28 cellular contexts compared by ENCODE assay signal in the genomic region with DNA sequence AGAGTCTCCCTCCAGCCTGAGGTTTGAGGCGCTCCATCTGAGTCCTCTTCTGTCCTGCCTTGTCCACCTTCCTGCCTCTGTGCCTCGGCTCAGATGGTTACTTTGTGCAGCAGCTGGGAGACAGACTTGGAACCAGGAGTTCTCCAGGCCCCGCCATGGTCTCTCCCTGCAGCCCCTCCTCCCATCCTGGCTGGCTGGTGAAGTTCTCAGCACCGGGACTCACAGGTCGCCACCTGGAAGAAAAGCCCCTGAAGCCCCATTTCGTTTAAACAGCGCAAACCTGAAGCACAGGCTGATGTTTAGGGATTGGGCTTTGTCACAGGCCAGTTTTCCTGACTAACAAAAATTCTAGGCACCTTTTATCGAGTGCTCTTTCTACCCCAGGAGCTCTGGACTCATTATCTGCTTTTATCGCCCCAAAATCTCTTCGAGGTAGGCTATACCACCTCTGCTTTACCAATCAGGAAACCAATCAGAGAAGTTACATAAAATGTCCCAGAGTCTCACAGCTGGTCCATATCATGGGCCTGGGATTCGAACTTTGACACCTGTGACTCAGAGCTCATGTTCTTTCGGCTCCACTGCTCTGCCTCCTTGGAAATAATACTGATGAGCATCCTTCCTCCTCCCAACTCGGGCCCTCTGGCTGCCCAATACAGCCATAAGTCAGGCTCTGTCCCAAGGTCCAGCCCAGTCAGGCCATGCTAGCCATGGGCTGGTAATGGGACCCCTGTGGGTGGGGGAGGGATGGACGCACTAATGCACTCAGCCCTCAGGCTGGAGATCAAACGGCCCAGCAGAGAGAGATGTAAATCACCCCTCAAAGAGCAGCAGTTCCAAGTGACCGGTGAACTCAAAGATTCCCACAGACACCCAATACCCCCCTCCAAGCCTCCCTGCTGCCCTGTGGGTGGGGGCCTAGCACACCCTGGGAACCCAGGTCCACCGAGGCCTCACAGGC.
DNase-seq lines count a peak whose midpoint lies in the region; ATAC-seq and TF ChIP-seq lines count a peak whose summit lies in the region.
"Had no signal": no experiment of that assay in that cellular context is flagged by ENCODE, and none has a peak within 500 bp of the region (broad histone marks: within the 10 kb centered on the region; RNA-seq: fewer than 3 reads in every experiment).

No MANE protein-coding gene starts in this region.

- no peak overlapping the region for H4K8ac ChIP-seq in neuronal stem cell (ENCODE audit: low read depth, low read length)

- H3K14ac ChIP-seq in neuronal stem cell (ENCODE audit: low read length), result no peak overlapping the region

- no peak overlapping the region for H3K4ac ChIP-seq in neuronal stem cell (ENCODE audit: low read length)

- H3K27ac Mint-ChIP-seq in Caco-2 (ENCODE audit: unreplicated experiment) (no peak overlapping the region), immature natural killer cell (no peak overlapping the region)
- H3K27ac Mint-ChIP-seq: B cell; CD14-positive monocyte; CD8-positive, alpha-beta memory T cell; HFFc6 had no signal

- no peaks in the 10 kb centered on the region for H3K79me2 ChIP-seq in SK-N-SH (ENCODE audit: insufficient read depth)

- no peaks in the 10 kb centered on the region for H3K36me3 Mint-ChIP-seq in Caco-2 (ENCODE audit: insufficient read depth, unreplicated experiment)
- no peaks in the 10 kb centered on the region for H3K36me3 Mint-ChIP-seq in immature natural killer cell
- H3K36me3 Mint-ChIP-seq: CD14-positive monocyte; CD8-positive, alpha-beta memory T cell had no signal

- peaks cover 0 to 5% of the 10 kb centered on the region in 2 experiments; a peak in 1 of 4 replicates for H3K4me1 ChIP-seq in SK-N-SH (ENCODE audit: control insufficient read depth in 1 of 2, insufficient read depth in 2 of 2, low read depth in 1 of 2, low read length in 1 of 2)
- H3K4me1 ChIP-seq in neuronal stem cell (ENCODE audit: control insufficient read depth in 2 of 2, insufficient read depth in 1 of 2, low read depth in 1 of 2, low read length in 2 of 2), result peaks cover 0 to 3% of the 10 kb centered on the region in 2 donors
- no peaks in the 10 kb centered on the region for H3K4me1 ChIP-seq in Caco-2
- H3K4me1 ChIP-seq: SJSA1 had no signal

- no peak for TF ChIP-seq CTCF in SK-N-SH (IDR thresholded peaks at IDR 0.05)
- TF ChIP-seq CTCF in Caco-2 (IDR thresholded peaks at IDR 0.05; ENCODE audit: insufficient read depth in 1 of 2, low read depth in 1 of 2, low read length in 1 of 2, severe bottlenecking in 1 of 2, unreplicated experiment in 1 of 2), result no peak

- no peaks in the 10 kb centered on the region for H3F3A ChIP-seq in SK-N-SH (replicated peaks; ENCODE audit: insufficient read depth)

- peak overlapping the region; percentile 48 for H2AK5ac ChIP-seq in neuronal stem cell (ENCODE audit: low read depth, low read length)

- peak; percentile 42 for DNase-seq in SK-N-SH
- DNase-seq in left kidney (ENCODE audit: low read depth, low spot score), result peak; percentile 97
- DNase-seq in neuronal stem cell (ENCODE audit: low spot score), result no peak
- no peak for DNase-seq in activated T-cell treated with anti-CD3 and anti-CD28 coated beads, Interleukin-2, amount 50 U/mL, for 48 hours
- DNase-seq in Caco-2, result no peak
- no peak for DNase-seq in activated effector memory CD4-positive, alpha-beta T cell treated with Interleukin-2 at 50 U/mL for 16 hours
- no peak for DNase-seq in immature natural killer cell
- DNase-seq: Calu3; CD8-positive, alpha-beta memory T cell; DMS79 treated with DMSO at 0.1 percent for 48 hours; GM23248; H7; HFFc6; IMR-90; MM.1S; NCI-H1048; NCI-H1417; NCI-H1694; NCI-H2029 treated with DMSO at 0.1 percent for 48 hours; NCI-H526 treated with DMSO at 0.1 percent for 48 hours; Right ventricle myocardium superior; RPMI8226 had no signal

- no peak overlapping the region for H4K91ac ChIP-seq in neuronal stem cell (ENCODE audit: low read depth, low read length, poor library complexity)

- WGBS in SK-N-SH (ENCODE audit: low lambda C conversion rate), result 41% methylated on average over 16 of the region's 17 CpGs
- no CpG with 5 or more reads among the region's 17 CpGs for WGBS in neuronal stem cell (ENCODE audit: extremely low coverage in 2 of 2, insufficient read length in 2 of 2, insufficient replicate concordance in 1 of 2), 2 donors

- intact Hi-C loops in Caco-2 (cut with micrococcal nuclease; ENCODE audit: unreplicated experiment), result no loop called here

- H3K9me3 Mint-ChIP-seq in Caco-2 (ENCODE audit: unreplicated experiment) (no peaks in the 10 kb centered on the region), immature natural killer cell (no peaks in the 10 kb centered on the region)
- H3K9me3 Mint-ChIP-seq: CD8-positive, alpha-beta memory T cell; HFFc6 had no signal

- no peak overlapping the region for H3K9ac ChIP-seq in SK-N-SH
- no peak overlapping the region for H3K9ac ChIP-seq in neuronal stem cell (ENCODE audit: low read depth, low read length, poor library complexity)
- H3K9ac ChIP-seq: GM23248, KMS-11 had no signal

- H3K27me3 Mint-ChIP-seq in Caco-2 (ENCODE audit: insufficient read depth, unreplicated experiment) (no peaks in the 10 kb centered on the region), immature natural killer cell (ENCODE audit: low read depth in 3 of 3) (peaks cover 0 to 2% (median 0%) of the 10 kb centered on the region in 3 donors)

- no peak overlapping the region for H2BK5ac ChIP-seq in neuronal stem cell (ENCODE audit: low read length)

- H2AFZ ChIP-seq in SK-N-SH (ENCODE audit: low read depth) (no peak overlapping the region), neuronal stem cell (ENCODE audit: low read length) (no peak overlapping the region)
- H2AFZ ChIP-seq: GM23248 had no signal

- no peak overlapping the region for H2BK15ac ChIP-seq in neuronal stem cell (ENCODE audit: low read length)

- H3K4me1 Mint-ChIP-seq in Caco-2 (ENCODE audit: low read depth, unreplicated experiment), result peaks cover 4% of the 10 kb centered on the region
- H3K4me1 Mint-ChIP-seq in immature natural killer cell, result no peaks in the 10 kb centered on the region
- H3K4me1 Mint-ChIP-seq: B cell; CD14-positive monocyte; CD8-positive, alpha-beta memory T cell had no signal

- H3K27ac ChIP-seq in SK-N-SH (ENCODE audit: low read depth in 2 of 2, low read length in 1 of 2) (no peak overlapping the region), neuronal stem cell (replicated peaks; ENCODE audit: low read length) (no peak overlapping the region)
- H3K27ac ChIP-seq: 22Rv1, GM23248, KMS-11, SJSA1 had no signal

- no peaks in the 10 kb centered on the region for H3K79me1 ChIP-seq in neuronal stem cell (ENCODE audit: low read depth, low read length)

- H3K9me2 ChIP-seq in SK-N-SH, result no peaks in the 10 kb centered on the region

- TF ChIP-seq EP300 in SK-N-SH (IDR thresholded peaks at IDR 0.05; ENCODE audit: borderline replicate concordance in 1 of 2, low read depth in 1 of 2, low read length in 1 of 2), result no peak

- peak overlapping the region; percentile 89 for H2BK12ac ChIP-seq in neuronal stem cell (ENCODE audit: low read length)

- peak overlapping the region; percentile 82 for H3K18ac ChIP-seq in neuronal stem cell (ENCODE audit: low read length)

- H3K27me3 ChIP-seq in SK-N-SH (ENCODE audit: insufficient read depth) (no peaks in the 10 kb centered on the region), neuronal stem cell (ENCODE audit: control insufficient read depth in 3 of 3, insufficient read depth in 3 of 3, low read depth in 1 of 3, low read length in 3 of 3) (no peaks in the 10 kb centered on the region), Caco-2 (replicated peaks; ENCODE audit: control insufficient read depth, insufficient read depth, low read length) (no peaks in the 10 kb centered on the region)
- H3K27me3 ChIP-seq: SJSA1 had no signal

- CTCF ChIA-PET in SK-N-SH (lab: Yijun Ruan, JAX), result interaction anchor here (0.8 to 2.6 kb wide), 5 partner anchors 10 to 956 kb away, joined by 4 to 13 read pairs (median 4); partner anchors contain the start of gene MYCN
- CTCF ChIA-PET in Caco-2 (lab: Charles Lee), result no interaction called here

- H4K20me1 ChIP-seq in SK-N-SH (ENCODE audit: insufficient read depth), result no peaks in the 10 kb centered on the region

- no peaks in the 10 kb centered on the region for H3K36me3 ChIP-seq in SK-N-SH (replicated peaks in 1 of 2; ENCODE audit: control insufficient read depth in 1 of 2, insufficient read depth in 2 of 2, low read length in 1 of 2)
- no peaks in the 10 kb centered on the region for H3K36me3 ChIP-seq in neuronal stem cell (replicated peaks in 1 of 2; ENCODE audit: control insufficient read depth in 2 of 2, insufficient read depth in 2 of 2, low read length in 2 of 2)
- no peaks in the 10 kb centered on the region for H3K36me3 ChIP-seq in Caco-2 (ENCODE audit: control insufficient read depth, insufficient read depth, low read length)
- H3K36me3 ChIP-seq: SJSA1 had no signal

- no peak for TF ChIP-seq RAD21 in SK-N-SH (IDR thresholded peaks at IDR 0.05; ENCODE audit: low read length)

- no TSS peak for BruUV-seq in Caco-2 (replicated peaks; lab: Mats Ljungman, UMichigan)

- no peak overlapping the region for H3K4me2 ChIP-seq in SK-N-SH
- no peak overlapping the region for H3K4me2 ChIP-seq in neuronal stem cell (ENCODE audit: insufficient read depth, low read length, poor library complexity, severe bottlenecking)
- H3K4me2 ChIP-seq: KMS-11 had no signal

- H3K23ac ChIP-seq in neuronal stem cell (ENCODE audit: low read depth, low read length, poor library complexity), result no peak overlapping the region

- no peak overlapping the region for H3K4me3 ChIP-seq in SK-N-SH (ENCODE audit: low read depth in 2 of 2, low read length in 1 of 2)
- peak overlapping the region in 1 of 2 donors; percentile 7 for H3K4me3 ChIP-seq in neuronal stem cell (ENCODE audit: low read length in 2 of 2)
- no peak overlapping the region for H3K4me3 ChIP-seq in Caco-2 (ENCODE audit: low read depth, low read length)
- H3K4me3 ChIP-seq: GM23248, SJSA1 had no signal

- H3K4me3 Mint-ChIP-seq in Caco-2 (ENCODE audit: unreplicated experiment) (no peak overlapping the region), immature natural killer cell (no peak overlapping the region)
- H3K4me3 Mint-ChIP-seq: B cell; CD14-positive monocyte; CD8-positive, alpha-beta memory T cell; HFFc6 had no signal

- H3K9me3 ChIP-seq in SK-N-SH, result no peaks in the 10 kb centered on the region
- no peaks in the 10 kb centered on the region for H3K9me3 ChIP-seq in neuronal stem cell (replicated peaks in 1 of 2; ENCODE audit: control insufficient read depth in 2 of 2, insufficient read depth in 1 of 2, low read depth in 1 of 2, low read length in 2 of 2)
- no peaks in the 10 kb centered on the region for H3K9me3 ChIP-seq in Caco-2
- H3K9me3 ChIP-seq: SJSA1 had no signal

- POLR2A ChIA-PET in SK-N-SH (lab: Yijun Ruan, JAX), result interaction anchor here (0.6 kb wide), 1 partner anchor 24 kb away, joined by 3 read pairs; no protein-coding TSS in a partner anchor
- POLR2A ChIA-PET in Caco-2 (lab: Charles Lee), result no interaction called here

- ATAC-seq in SK-N-SH treated with all-trans-retinoic acid at 6 μM for 48 hours, result no peak

- H2BK120ac ChIP-seq in neuronal stem cell (ENCODE audit: low read depth, low read length), result no peak overlapping the region

TF ChIP-seq in SK-N-SH treated with all-trans-retinoic acid at 6 μM for 48 hours, 23 proteins besides CTCF, POLR2A, EP300 and RAD21 (continues in another document):
- TF ChIP-seq ARNTL (CRISPR knock-in tag; IDR thresholded peaks at IDR 0.05; ENCODE audit: borderline replicate concordance, low read depth) (no peak), OSR1 (CRISPR knock-in tag; IDR thresholded peaks at IDR 0.05) (no peak), ZNF8 (CRISPR knock-in tag; IDR thresholded peaks at IDR 0.05) (no peak), ZFP3 (CRISPR knock-in tag; IDR thresholded peaks at IDR 0.05) (no peak)

Comparison
In these comparisons a context has a peak if more than half of its experiments do, and no peak if none do; other contexts are left out.
1. DNase-seq: peak in SK-N-SH (single experiment) and left kidney (single experiment); none in neuronal stem cell (single experiment), activated T-cell treated with anti-CD3 and anti-CD28 coated beads, Interleukin-2, amount 50 U/mL, for 48 hours (0 of 2), Caco-2 (0 of 2), activated effector memory CD4-positive, alpha-beta T cell treated with Interleukin-2 at 50 U/mL for 16 hours (single experiment) and immature natural killer cell (0 of 3).